Comparison of ENCODE assay signal across 1 cellular context in the genomic region with DNA sequence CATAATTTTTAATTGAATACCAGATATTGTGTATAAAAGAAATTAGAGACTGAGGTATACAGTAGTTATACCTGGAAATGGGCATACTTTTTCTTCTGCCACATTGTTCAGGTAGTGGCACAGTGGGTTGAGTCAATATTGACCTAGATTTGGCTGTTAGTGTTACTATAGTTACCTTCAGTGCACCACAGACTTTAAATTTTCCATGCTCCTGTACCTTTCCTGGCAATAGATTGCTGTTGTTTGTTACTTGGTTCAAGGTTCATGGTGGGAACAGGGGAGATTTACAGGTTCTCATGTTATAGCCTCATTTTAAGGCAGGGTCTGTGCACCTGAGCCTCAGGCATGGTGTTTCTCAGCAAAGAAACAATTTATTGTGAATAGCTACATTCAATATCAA.
A peak's percentile ranks its signal among the peaks of the same experiment; 100 is the strongest.
TF ChIP-seq lines count a peak whose summit lies in the region.

No MANE protein-coding gene starts in this region.

TF ChIP-seq in HepG2, 621 proteins besides CTCF, POLR2A, EP300 and RAD21 (continued from another document and continues in another):
- TF ChIP-seq, protein P1, sequence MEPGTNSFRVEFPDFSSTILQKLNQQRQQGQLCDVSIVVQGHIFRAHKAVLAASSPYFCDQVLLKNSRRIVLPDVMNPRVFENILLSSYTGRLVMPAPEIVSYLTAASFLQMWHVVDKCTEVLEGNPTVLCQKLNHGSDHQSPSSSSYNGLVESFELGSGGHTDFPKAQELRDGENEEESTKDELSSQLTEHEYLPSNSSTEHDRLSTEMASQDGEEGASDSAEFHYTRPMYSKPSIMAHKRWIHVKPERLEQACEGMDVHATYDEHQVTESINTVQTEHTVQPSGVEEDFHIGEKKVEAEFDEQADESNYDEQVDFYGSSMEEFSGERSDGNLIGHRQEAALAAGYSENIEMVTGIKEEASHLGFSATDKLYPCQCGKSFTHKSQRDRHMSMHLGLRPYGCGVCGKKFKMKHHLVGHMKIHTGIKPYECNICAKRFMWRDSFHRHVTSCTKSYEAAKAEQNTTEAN (CRISPR knock-in tag; conservative IDR thresholded peaks at IDR 0.05) = 0 out of 2 replicates have a peak, but pooled peaks have one; percentile 17
- TF ChIP-seq HOXA5 (CRISPR knock-in tag; IDR thresholded peaks at IDR 0.05) (no peak), FOXK1 (CRISPR knock-in tag; IDR thresholded peaks at IDR 0.05; ENCODE audit: borderline replicate concordance, low read depth) (peak; percentile 57; the same call in 1 of the 2 replicates), ZFP82 (CRISPR knock-in tag; IDR thresholded peaks at IDR 0.05; ENCODE audit: borderline replicate concordance) (no peak), ZNF660 (CRISPR knock-in tag; IDR thresholded peaks at IDR 0.05; ENCODE audit: borderline replicate concordance, low read depth) (no peak), STAG1 (CRISPR knock-in tag; IDR thresholded peaks at IDR 0.05) (peak; percentile 13; the same call in 1 of the 2 replicates), ZNF367 (CRISPR knock-in tag; IDR thresholded peaks at IDR 0.05; ENCODE audit: borderline replicate concordance) (no peak), ZNF629 (CRISPR knock-in tag; conservative IDR thresholded peaks at IDR 0.05) (peak; percentile 91), ZNF614 (CRISPR knock-in tag; IDR thresholded peaks at IDR 0.05; ENCODE audit: borderline replicate concordance) (peak; percentile 78), PHF21A (CRISPR knock-in tag; IDR thresholded peaks at IDR 0.05) (0 out of 2 replicates have a peak, but pooled peaks have one; percentile 56), ZNF263 (CRISPR knock-in tag; IDR thresholded peaks at IDR 0.05) (no peak), ZNF567 (CRISPR knock-in tag; IDR thresholded peaks at IDR 0.05; ENCODE audit: borderline replicate concordance) (no peak), RCOR2 (CRISPR knock-in tag; IDR thresholded peaks at IDR 0.05) (peak; percentile 75; the same call in 1 of the 2 replicates), CREM (IDR thresholded peaks at IDR 0.05) (peak; percentile 38; the same call in 1 of the 2 replicates), CREM (CRISPR knock-in tag; IDR thresholded peaks at IDR 0.05) (no peak), SAP130 (CRISPR knock-in tag; IDR thresholded peaks at IDR 0.05; ENCODE audit: low read depth) (peak; percentile 57), ZNF331 (CRISPR knock-in tag; IDR thresholded peaks at IDR 0.05) (peak; percentile 82), NR2F6 (IDR thresholded peaks at IDR 0.05) (no peak), NR2F6 (CRISPR knock-in tag; IDR thresholded peaks at IDR 0.05) (peak; percentile 40; the same call in 1 of the 2 replicates), ZSCAN29 (CRISPR knock-in tag; conservative IDR thresholded peaks at IDR 0.05) (no peak), TEAD3 (CRISPR knock-in tag; optimal IDR thresholded peaks at IDR 0.05; ENCODE audit: borderline replicate concordance) (peak; percentile 49), SOX5 (CRISPR knock-in tag; IDR thresholded peaks at IDR 0.05; ENCODE audit: borderline replicate concordance) (peak; percentile 73), POLR2AphosphoS5 (IDR thresholded peaks at IDR 0.05; ENCODE audit: low read depth, low read length) (no peak), CENPT (CRISPR knock-in tag; IDR thresholded peaks at IDR 0.05; ENCODE audit: low read depth) (no peak), SRY (CRISPR knock-in tag; IDR thresholded peaks at IDR 0.05) (no peak), ADNP (CRISPR knock-in tag; IDR thresholded peaks at IDR 0.05) (no peak), GTF2F1 (IDR thresholded peaks at IDR 0.05; ENCODE audit: low read length) (no peak), ZNF124 (CRISPR knock-in tag; IDR thresholded peaks at IDR 0.05) (0 out of 2 replicates have a peak, but pooled peaks have one; percentile 25), HMG20B (CRISPR knock-in tag; conservative IDR thresholded peaks at IDR 0.05) (0 out of 2 replicates have a peak, but pooled peaks have one; percentile 36), HDAC1 (CRISPR knock-in tag; IDR thresholded peaks at IDR 0.05) (peak; percentile 46; the same call in 1 of the 2 replicates), ELF3 (CRISPR knock-in tag; IDR thresholded peaks at IDR 0.05) (peak; percentile 53; the same call in 1 of the 2 replicates), RXRB (CRISPR knock-in tag; IDR thresholded peaks at IDR 0.05; ENCODE audit: borderline replicate concordance) (peak; percentile 57)
- TF ChIP-seq, protein P2, sequence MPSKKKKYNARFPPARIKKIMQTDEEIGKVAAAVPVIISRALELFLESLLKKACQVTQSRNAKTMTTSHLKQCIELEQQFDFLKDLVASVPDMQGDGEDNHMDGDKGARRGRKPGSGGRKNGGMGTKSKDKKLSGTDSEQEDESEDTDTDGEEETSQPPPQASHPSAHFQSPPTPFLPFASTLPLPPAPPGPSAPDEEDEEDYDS (CRISPR knock-in tag; IDR thresholded peaks at IDR 0.05) = 0 out of 2 replicates have a peak, but pooled peaks have one; percentile 35
- TF ChIP-seq, protein P3, sequence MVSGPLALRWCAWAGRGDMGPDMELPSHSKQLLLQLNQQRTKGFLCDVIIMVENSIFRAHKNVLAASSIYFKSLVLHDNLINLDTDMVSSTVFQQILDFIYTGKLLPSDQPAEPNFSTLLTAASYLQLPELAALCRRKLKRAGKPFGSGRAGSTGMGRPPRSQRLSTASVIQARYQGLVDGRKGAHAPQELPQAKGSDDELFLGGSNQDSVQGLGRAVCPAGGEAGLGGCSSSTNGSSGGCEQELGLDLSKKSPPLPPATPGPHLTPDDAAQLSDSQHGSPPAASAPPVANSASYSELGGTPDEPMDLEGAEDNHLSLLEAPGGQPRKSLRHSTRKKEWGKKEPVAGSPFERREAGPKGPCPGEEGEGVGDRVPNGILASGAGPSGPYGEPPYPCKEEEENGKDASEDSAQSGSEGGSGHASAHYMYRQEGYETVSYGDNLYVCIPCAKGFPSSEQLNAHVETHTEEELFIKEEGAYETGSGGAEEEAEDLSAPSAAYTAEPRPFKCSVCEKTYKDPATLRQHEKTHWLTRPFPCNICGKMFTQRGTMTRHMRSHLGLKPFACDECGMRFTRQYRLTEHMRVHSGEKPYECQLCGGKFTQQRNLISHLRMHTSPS (CRISPR knock-in tag; IDR thresholded peaks at IDR 0.05; ENCODE audit: low read depth) = peak; percentile 53; the same call in 1 of the 2 replicates
- TF ChIP-seq, protein P4, sequence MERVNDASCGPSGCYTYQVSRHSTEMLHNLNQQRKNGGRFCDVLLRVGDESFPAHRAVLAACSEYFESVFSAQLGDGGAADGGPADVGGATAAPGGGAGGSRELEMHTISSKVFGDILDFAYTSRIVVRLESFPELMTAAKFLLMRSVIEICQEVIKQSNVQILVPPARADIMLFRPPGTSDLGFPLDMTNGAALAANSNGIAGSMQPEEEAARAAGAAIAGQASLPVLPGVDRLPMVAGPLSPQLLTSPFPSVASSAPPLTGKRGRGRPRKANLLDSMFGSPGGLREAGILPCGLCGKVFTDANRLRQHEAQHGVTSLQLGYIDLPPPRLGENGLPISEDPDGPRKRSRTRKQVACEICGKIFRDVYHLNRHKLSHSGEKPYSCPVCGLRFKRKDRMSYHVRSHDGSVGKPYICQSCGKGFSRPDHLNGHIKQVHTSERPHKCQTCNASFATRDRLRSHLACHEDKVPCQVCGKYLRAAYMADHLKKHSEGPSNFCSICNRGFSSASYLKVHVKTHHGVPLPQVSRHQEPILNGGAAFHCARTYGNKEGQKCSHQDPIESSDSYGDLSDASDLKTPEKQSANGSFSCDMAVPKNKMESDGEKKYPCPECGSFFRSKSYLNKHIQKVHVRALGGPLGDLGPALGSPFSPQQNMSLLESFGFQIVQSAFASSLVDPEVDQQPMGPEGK (CRISPR knock-in tag; IDR thresholded peaks at IDR 0.05) = no peak
- TF ChIP-seq, protein P5, sequence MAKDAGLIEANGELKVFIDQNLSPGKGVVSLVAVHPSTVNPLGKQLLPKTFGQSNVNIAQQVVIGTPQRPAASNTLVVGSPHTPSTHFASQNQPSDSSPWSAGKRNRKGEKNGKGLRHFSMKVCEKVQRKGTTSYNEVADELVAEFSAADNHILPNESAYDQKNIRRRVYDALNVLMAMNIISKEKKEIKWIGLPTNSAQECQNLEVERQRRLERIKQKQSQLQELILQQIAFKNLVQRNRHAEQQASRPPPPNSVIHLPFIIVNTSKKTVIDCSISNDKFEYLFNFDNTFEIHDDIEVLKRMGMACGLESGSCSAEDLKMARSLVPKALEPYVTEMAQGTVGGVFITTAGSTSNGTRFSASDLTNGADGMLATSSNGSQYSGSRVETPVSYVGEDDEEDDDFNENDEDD (CRISPR knock-in tag; IDR thresholded peaks at IDR 0.05; ENCODE audit: borderline replicate concordance) = 0 out of 2 replicates have a peak, but pooled peaks have one; percentile 16
- TF ChIP-seq, protein P6, sequence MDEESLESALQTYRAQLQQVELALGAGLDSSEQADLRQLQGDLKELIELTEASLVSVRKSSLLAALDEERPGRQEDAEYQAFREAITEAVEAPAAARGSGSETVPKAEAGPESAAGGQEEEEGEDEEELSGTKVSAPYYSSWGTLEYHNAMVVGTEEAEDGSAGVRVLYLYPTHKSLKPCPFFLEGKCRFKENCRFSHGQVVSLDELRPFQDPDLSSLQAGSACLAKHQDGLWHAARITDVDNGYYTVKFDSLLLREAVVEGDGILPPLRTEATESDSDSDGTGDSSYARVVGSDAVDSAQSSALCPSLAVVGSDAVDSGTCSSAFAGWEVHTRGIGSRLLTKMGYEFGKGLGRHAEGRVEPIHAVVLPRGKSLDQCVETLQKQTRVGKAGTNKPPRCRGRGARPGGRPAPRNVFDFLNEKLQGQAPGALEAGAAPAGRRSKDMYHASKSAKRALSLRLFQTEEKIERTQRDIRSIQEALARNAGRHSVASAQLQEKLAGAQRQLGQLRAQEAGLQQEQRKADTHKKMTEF (CRISPR knock-in tag; IDR thresholded peaks at IDR 0.05) = peak; percentile 52; the same call in 1 of the 2 replicates
- TF ChIP-seq, protein P7, sequence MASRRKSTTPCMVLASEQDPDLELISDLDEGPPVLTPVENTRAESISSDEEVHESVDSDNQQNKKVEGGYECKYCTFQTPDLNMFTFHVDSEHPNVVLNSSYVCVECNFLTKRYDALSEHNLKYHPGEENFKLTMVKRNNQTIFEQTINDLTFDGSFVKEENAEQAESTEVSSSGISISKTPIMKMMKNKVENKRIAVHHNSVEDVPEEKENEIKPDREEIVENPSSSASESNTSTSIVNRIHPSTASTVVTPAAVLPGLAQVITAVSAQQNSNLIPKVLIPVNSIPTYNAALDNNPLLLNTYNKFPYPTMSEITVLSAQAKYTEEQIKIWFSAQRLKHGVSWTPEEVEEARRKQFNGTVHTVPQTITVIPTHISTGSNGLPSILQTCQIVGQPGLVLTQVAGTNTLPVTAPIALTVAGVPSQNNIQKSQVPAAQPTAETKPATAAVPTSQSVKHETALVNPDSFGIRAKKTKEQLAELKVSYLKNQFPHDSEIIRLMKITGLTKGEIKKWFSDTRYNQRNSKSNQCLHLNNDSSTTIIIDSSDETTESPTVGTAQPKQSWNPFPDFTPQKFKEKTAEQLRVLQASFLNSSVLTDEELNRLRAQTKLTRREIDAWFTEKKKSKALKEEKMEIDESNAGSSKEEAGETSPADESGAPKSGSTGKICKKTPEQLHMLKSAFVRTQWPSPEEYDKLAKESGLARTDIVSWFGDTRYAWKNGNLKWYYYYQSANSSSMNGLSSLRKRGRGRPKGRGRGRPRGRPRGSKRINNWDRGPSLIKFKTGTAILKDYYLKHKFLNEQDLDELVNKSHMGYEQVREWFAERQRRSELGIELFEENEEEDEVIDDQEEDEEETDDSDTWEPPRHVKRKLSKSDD (CRISPR knock-in tag; IDR thresholded peaks at IDR 0.05; ENCODE audit: low read depth) = no peak
- TF ChIP-seq, protein P8, sequence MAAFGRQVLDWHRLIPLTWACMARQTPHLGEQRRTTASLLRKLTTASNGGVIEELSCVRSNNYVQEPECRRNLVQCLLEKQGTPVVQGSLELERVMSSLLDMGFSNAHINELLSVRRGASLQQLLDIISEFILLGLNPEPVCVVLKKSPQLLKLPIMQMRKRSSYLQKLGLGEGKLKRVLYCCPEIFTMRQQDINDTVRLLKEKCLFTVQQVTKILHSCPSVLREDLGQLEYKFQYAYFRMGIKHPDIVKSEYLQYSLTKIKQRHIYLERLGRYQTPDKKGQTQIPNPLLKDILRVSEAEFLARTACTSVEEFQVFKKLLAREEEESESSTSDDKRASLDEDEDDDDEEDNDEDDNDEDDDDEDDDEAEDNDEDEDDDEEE (CRISPR knock-in tag; IDR thresholded peaks at IDR 0.05) = no peak
- TF ChIP-seq, protein P9, sequence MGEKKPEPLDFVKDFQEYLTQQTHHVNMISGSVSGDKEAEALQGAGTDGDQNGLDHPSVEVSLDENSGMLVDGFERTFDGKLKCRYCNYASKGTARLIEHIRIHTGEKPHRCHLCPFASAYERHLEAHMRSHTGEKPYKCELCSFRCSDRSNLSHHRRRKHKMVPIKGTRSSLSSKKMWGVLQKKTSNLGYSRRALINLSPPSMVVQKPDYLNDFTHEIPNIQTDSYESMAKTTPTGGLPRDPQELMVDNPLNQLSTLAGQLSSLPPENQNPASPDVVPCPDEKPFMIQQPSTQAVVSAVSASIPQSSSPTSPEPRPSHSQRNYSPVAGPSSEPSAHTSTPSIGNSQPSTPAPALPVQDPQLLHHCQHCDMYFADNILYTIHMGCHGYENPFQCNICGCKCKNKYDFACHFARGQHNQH (CRISPR knock-in tag; IDR thresholded peaks at IDR 0.05) = peak; percentile 99
- TF ChIP-seq, protein P10, sequence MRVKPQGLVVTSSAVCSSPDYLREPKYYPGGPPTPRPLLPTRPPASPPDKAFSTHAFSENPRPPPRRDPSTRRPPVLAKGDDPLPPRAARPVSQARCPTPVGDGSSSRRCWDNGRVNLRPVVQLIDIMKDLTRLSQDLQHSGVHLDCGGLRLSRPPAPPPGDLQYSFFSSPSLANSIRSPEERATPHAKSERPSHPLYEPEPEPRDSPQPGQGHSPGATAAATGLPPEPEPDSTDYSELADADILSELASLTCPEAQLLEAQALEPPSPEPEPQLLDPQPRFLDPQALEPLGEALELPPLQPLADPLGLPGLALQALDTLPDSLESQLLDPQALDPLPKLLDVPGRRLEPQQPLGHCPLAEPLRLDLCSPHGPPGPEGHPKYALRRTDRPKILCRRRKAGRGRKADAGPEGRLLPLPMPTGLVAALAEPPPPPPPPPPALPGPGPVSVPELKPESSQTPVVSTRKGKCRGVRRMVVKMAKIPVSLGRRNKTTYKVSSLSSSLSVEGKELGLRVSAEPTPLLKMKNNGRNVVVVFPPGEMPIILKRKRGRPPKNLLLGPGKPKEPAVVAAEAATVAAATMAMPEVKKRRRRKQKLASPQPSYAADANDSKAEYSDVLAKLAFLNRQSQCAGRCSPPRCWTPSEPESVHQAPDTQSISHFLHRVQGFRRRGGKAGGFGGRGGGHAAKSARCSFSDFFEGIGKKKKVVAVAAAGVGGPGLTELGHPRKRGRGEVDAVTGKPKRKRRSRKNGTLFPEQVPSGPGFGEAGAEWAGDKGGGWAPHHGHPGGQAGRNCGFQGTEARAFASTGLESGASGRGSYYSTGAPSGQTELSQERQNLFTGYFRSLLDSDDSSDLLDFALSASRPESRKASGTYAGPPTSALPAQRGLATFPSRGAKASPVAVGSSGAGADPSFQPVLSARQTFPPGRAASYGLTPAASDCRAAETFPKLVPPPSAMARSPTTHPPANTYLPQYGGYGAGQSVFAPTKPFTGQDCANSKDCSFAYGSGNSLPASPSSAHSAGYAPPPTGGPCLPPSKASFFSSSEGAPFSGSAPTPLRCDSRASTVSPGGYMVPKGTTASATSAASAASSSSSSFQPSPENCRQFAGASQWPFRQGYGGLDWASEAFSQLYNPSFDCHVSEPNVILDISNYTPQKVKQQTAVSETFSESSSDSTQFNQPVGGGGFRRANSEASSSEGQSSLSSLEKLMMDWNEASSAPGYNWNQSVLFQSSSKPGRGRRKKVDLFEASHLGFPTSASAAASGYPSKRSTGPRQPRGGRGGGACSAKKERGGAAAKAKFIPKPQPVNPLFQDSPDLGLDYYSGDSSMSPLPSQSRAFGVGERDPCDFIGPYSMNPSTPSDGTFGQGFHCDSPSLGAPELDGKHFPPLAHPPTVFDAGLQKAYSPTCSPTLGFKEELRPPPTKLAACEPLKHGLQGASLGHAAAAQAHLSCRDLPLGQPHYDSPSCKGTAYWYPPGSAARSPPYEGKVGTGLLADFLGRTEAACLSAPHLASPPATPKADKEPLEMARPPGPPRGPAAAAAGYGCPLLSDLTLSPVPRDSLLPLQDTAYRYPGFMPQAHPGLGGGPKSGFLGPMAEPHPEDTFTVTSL (CRISPR knock-in tag; IDR thresholded peaks at IDR 0.05; ENCODE audit: borderline replicate concordance) = peak; percentile 73; the same call in 1 of the 2 replicates
